Comparison of ENCODE assay signal across 17 cellular contexts in the genomic region with DNA sequence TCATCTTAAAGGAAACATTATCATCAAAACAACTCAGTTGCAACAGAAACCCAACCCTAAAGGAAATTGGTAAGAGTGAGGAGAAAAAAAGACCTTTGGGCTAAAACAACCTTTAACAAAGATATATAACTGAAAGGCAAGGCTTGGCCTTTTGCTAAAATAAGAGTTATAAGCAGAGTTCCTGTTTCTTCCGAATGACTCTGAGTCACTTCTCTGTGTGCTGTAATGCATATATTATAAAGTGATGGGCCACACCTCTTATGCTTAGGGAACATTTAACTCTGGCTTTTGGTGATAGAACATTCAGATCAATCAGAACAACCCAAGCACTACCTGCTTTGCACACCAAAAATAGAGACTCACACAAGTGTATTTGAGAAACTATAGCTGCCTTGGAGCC.
A peak's percentile ranks its signal among the peaks of the same experiment; 100 is the strongest.
DNase-seq lines count a peak whose midpoint lies in the region; ATAC-seq and TF ChIP-seq lines count a peak whose summit lies in the region.
"Had no signal": no experiment of that assay in that cellular context is flagged by ENCODE, and none has a peak within 500 bp of the region (broad histone marks: within the 10 kb centered on the region; RNA-seq: fewer than 3 reads in every experiment).

No MANE protein-coding gene starts in this region.

- H3K27ac Mint-ChIP-seq in nephron (peak overlapping the region; percentile 33 to 85 (median 40)), nephron progenitor cell (no peak overlapping the region)
- H3K27ac Mint-ChIP-seq: activated CD4-positive, alpha-beta T cell treated with anti-CD3 and anti-CD28 coated beads, Interleukin-2, amount 10 ng/mL, durations not matched to agents 24 days and 14 days; activated naive CD4-positive, alpha-beta T cell treated with anti-CD3 and anti-CD28 coated beads, Interleukin-2, amount 10 ng/mL, durations not matched to agents 7 days and 5 days had no signal

- H3K36me3 Mint-ChIP-seq in nephron (ENCODE audit: low read depth): no peaks in the 10 kb centered on the region
- H3K36me3 Mint-ChIP-seq in nephron progenitor cell (ENCODE audit: low read depth): no peaks in the 10 kb centered on the region
- H3K36me3 Mint-ChIP-seq: activated naive CD4-positive, alpha-beta T cell treated with anti-CD3 and anti-CD28 coated beads, Interleukin-2, amount 10 ng/mL, durations not matched to agents 7 days and 5 days had no signal

- H3K4me1 Mint-ChIP-seq in nephron (peaks cover 16% of the 10 kb centered on the region), nephron progenitor cell (peaks cover 24% of the 10 kb centered on the region)
- H3K4me1 Mint-ChIP-seq: activated CD4-positive, alpha-beta T cell treated with anti-CD3 and anti-CD28 coated beads, Interleukin-2, amount 10 ng/mL, durations not matched to agents 24 days and 14 days; activated naive CD4-positive, alpha-beta T cell treated with anti-CD3 and anti-CD28 coated beads, Interleukin-2, amount 10 ng/mL, durations not matched to agents 7 days and 5 days had no signal

- peak; percentile 12 for DNase-seq in CD1c-positive myeloid dendritic cell (ENCODE audit: extremely low spot score)
- DNase-seq in RPMI7951 (ENCODE audit: low read depth): peak; percentile 2
- no peak for DNase-seq in nephron progenitor cell
- DNase-seq in NCI-H1694 treated with DMSO at 0.1 percent for 48 hours (lab: John Stamatoyannopoulos, UW): no peak
- DNase-seq: activated CD4-positive, alpha-beta T cell treated with anti-CD3 and anti-CD28 coated beads, Interleukin-2, amount 10 ng/mL, durations not matched to agents 24 days and 14 days; activated naive CD4-positive, alpha-beta T cell treated with anti-CD3 and anti-CD28 coated beads, Interleukin-2, amount 10 ng/mL, durations not matched to agents 7 days and 5 days; body of pancreas; COR-L47; KBM-7; NCI-H2171; stimulated activated CD4-positive, alpha-beta T cell treated with anti-CD3 and anti-CD28 coated beads, Interleukin-4, amount 100 ng/mL, for 24 hours had no signal

- H3K9me3 Mint-ChIP-seq in nephron (no peaks in the 10 kb centered on the region), nephron progenitor cell (no peaks in the 10 kb centered on the region)
- H3K9me3 Mint-ChIP-seq: activated CD4-positive, alpha-beta T cell treated with anti-CD3 and anti-CD28 coated beads, Interleukin-2, amount 10 ng/mL, durations not matched to agents 24 days and 14 days; activated naive CD4-positive, alpha-beta T cell treated with anti-CD3 and anti-CD28 coated beads, Interleukin-2, amount 10 ng/mL, durations not matched to agents 7 days and 5 days had no signal

- no peak overlapping the region for H3K4me3 Mint-ChIP-seq in nephron
- no peak overlapping the region for H3K4me3 Mint-ChIP-seq in nephron progenitor cell
- H3K4me3 Mint-ChIP-seq: activated CD4-positive, alpha-beta T cell treated with anti-CD3 and anti-CD28 coated beads, Interleukin-2, amount 10 ng/mL, durations not matched to agents 24 days and 14 days; activated naive CD4-positive, alpha-beta T cell treated with anti-CD3 and anti-CD28 coated beads, Interleukin-2, amount 10 ng/mL, durations not matched to agents 7 days and 5 days had no signal

- ATAC-seq in esophagus mucosa (peak; percentile 62), HG03571 (IDR thresholded peaks at IDR 0.05; ENCODE audit: unreplicated experiment) (no peak), HG02970 (IDR thresholded peaks at IDR 0.05; ENCODE audit: low FRiP score, unreplicated experiment) (no peak)
- ATAC-seq: body of pancreas, left lobe of liver, Panc1 had no signal

- H3K27me3 Mint-ChIP-seq in nephron (ENCODE audit: low read depth) (no peaks in the 10 kb centered on the region), nephron progenitor cell (ENCODE audit: low read depth, poor library complexity) (peaks cover 6% of the 10 kb centered on the region)
- H3K27me3 Mint-ChIP-seq: activated CD4-positive, alpha-beta T cell treated with anti-CD3 and anti-CD28 coated beads, Interleukin-2, amount 10 ng/mL, durations not matched to agents 24 days and 14 days; activated naive CD4-positive, alpha-beta T cell treated with anti-CD3 and anti-CD28 coated beads, Interleukin-2, amount 10 ng/mL, durations not matched to agents 7 days and 5 days had no signal

- TF ChIP-seq CTCF in nephron (IDR thresholded peaks at IDR 0.05; ENCODE audit: unreplicated experiment in 3 of 3): no peak
- no peak for TF ChIP-seq CTCF in nephron progenitor cell (IDR thresholded peaks at IDR 0.05)

Comparison
In these comparisons a context has a peak if more than half of its experiments do, and no peak if none do; other contexts are left out.
1. DNase-seq: peak in CD1c-positive myeloid dendritic cell (single experiment) and RPMI7951 (single experiment); none in nephron progenitor cell (single experiment) and NCI-H1694 treated with DMSO at 0.1 percent for 48 hours (single experiment).